ENCODE assay signal across 1 cellular context in genomic region chr11:65329944-65330403, GRCh38.
TF ChIP-seq lines count a peak whose summit lies in the region.

No MANE protein-coding gene starts in this region.

TF ChIP-seq in HepG2, 621 proteins besides CTCF, POLR2A, EP300 and RAD21 (continued from another document):
- TF ChIP-seq PPARG (CRISPR knock-in tag; conservative IDR thresholded peaks at IDR 0.05) (no peak), HNF4G (IDR thresholded peaks at IDR 0.05; ENCODE audit: borderline replicate concordance, low read depth, low read length) (no peak), HNF4G (CRISPR knock-in tag; IDR thresholded peaks at IDR 0.05; ENCODE audit: borderline replicate concordance, low read depth) (no peak), ZNF776 (CRISPR knock-in tag; IDR thresholded peaks at IDR 0.05) (no peak)
